ENCODE assay signal across 35 cellular contexts in the genomic region with DNA sequence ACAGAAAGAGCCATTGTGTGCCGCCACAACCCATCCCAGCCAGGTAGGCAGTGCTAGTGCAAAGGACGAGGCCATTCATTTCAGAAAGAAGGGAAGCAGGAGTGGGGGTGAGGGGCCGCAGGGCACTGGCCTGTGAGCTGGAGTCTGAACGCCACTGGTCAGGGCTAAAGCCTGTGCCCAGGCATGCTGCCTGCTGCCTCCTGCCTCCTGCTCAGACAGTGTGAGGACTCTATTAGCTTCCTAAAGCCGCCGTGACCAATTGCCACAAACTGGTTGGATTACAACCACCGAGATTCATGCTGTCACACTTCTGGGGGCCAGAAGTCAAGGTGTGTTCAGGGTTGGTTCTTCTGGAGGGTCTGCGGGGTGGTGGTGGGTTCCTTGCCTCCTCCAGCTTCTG.
"Had no signal": no experiment of that assay in that cellular context is flagged by ENCODE, and none has a peak within 500 bp of the region (broad histone marks: within the 10 kb centered on the region; RNA-seq: fewer than 3 reads in every experiment).

No MANE protein-coding gene starts in this region.

- H3K36me3 ChIP-seq: adrenal gland, brain microvascular endothelial cell, breast epithelium had no signal

- H3K27me3 ChIP-seq: adrenal gland, body of pancreas, brain microvascular endothelial cell, breast epithelium had no signal

- DNase-seq: activated B cell treated with CpG ODN at 0.5 μM for 24 hours; activated CD4-positive, alpha-beta memory T cell treated with anti-CD3 and anti-CD28 coated beads for 36 hours; activated CD4-positive, alpha-beta T cell treated with anti-CD3 and anti-CD28 coated beads for 4 hours; activated CD4-positive, alpha-beta T cell treated with anti-CD3 and anti-CD28 coated beads, Interleukin-2, amount 10 ng/mL, durations not matched to agents 24 days and 14 days; activated CD4-positive, alpha-beta T cell treated with anti-CD3 and anti-CD28 coated beads, Interleukin-2, amount 50 U/mL, for 1 hour; activated CD4-positive, alpha-beta T cell treated with anti-CD3 and anti-CD28 coated beads, Interleukin-2, amount 50 U/mL, for 4 hours; activated CD4-positive, CD25-positive, alpha-beta regulatory T cell treated with anti-CD3 and anti-CD28 coated beads, Interleukin-2, amount 50 U/mL, for 72 hours; activated CD8-positive, alpha-beta memory T cell treated with anti-CD3 and anti-CD28 coated beads, Interleukin-2, amount 50 U/mL, for 4 hours; activated CD8-positive, alpha-beta T cell treated with anti-CD3 and anti-CD28 coated beads for 36 hours; activated effector memory CD4-positive, alpha-beta T cell treated with anti-CD3 and anti-CD28 coated beads, Interleukin-2, amount 50 U/mL, for 16 hours; activated gamma-delta T cell treated with Interleukin-2 at 50 U/mL for 16 hours; activated naive CD4-positive, alpha-beta T cell; activated naive CD4-positive, alpha-beta T cell treated with anti-CD3 and anti-CD28 coated beads for 36 hours; activated naive CD4-positive, alpha-beta T cell treated with anti-CD3 and anti-CD28 coated beads, Interleukin-2, amount 50 U/mL, for 16 hours; activated naive CD8-positive, alpha-beta T cell treated with anti-CD3 and anti-CD28 coated beads for 36 hours; activated T-cell treated with anti-CD3 and anti-CD28 coated beads for 4 hours; activated T-cell treated with anti-CD3 and anti-CD28 coated beads, Interleukin-2, amount 50 U/mL, for 1 hour; activated T-cell treated with anti-CD3 and anti-CD28 coated beads, Interleukin-2, amount 50 U/mL, for 4 hours; activated T-cell treated with anti-CD3 and anti-CD28 coated beads, Interleukin-2, amount 50 U/mL, for 72 hours; adrenal gland; amniotic stem cell; aorta; body of pancreas; brain microvascular endothelial cell; central memory CD4-positive, alpha-beta T cell; T-helper 1 cell; T-helper 2 cell; T-helper 9 cell had no signal

- H3K9me3 ChIP-seq: adrenal gland, body of pancreas, breast epithelium had no signal

- H3K27ac ChIP-seq: adrenal gland, body of pancreas, brain microvascular endothelial cell, breast epithelium, VCaP had no signal

- ATAC-seq: activated CD8-positive, alpha-beta T cell treated with anti-CD3 and anti-CD28 coated beads for 36 hours; activated naive CD4-positive, alpha-beta T cell treated with anti-CD3 and anti-CD28 coated beads, Interleukin-2, amount 50 U/mL, for 72 hours; activated T-cell treated with anti-CD3 and anti-CD28 coated beads, Interleukin-2, amount 50 U/mL, for 4 hours; activated T-cell treated with anti-CD3 and anti-CD28 coated beads, Interleukin-2, amount 50 U/mL, for 72 hours; activated T-helper 17 cell treated with anti-CD3 and anti-CD28 coated beads, Interleukin-2, amount 50 U/mL, for 72 hours; body of pancreas had no signal

- H3K4me1 ChIP-seq: adrenal gland, body of pancreas, breast epithelium had no signal

- H3K4me3 ChIP-seq: adrenal gland, body of pancreas, breast epithelium had no signal

- H3K36me3 Mint-ChIP-seq: activated CD4-positive, alpha-beta memory T cell treated with anti-CD3 and anti-CD28 coated beads for 36 hours; activated naive CD4-positive, alpha-beta T cell treated with anti-CD3 and anti-CD28 coated beads, Interleukin-2, amount 50 U/mL, for 72 hours; activated naive CD8-positive, alpha-beta T cell treated with anti-CD3 and anti-CD28 coated beads for 36 hours had no signal

- H3K27ac Mint-ChIP-seq: activated B cell treated with CpG ODN at 0.5 μM for 24 hours; activated CD4-positive, alpha-beta memory T cell treated with anti-CD3 and anti-CD28 coated beads for 36 hours; activated CD4-positive, alpha-beta T cell treated with anti-CD3 and anti-CD28 coated beads, Interleukin-2, amount 10 ng/mL, durations not matched to agents 24 days and 14 days; activated CD8-positive, alpha-beta T cell treated with anti-CD3 and anti-CD28 coated beads for 36 hours; activated naive CD4-positive, alpha-beta T cell treated with anti-CD3 and anti-CD28 coated beads for 36 hours; activated naive CD8-positive, alpha-beta T cell treated with anti-CD3 and anti-CD28 coated beads for 36 hours; activated T-cell treated with anti-CD3 and anti-CD28 coated beads, Interleukin-2, amount 50 U/mL, for 72 hours; activated T-helper 1 cell treated with anti-CD3 and anti-CD28 coated beads, Interleukin-12 subunit alpha, Interleukin-12 subunit beta, Interleukin-2, Interleukin-4 antibody, amounts not matched to agents 30 ng/mL and 10 ng/mL and 1 ng/mL, durations not matched to agents 14 hours and 24 hours and 36 hours; activated T-helper 17 cell treated with anti-CD3 and anti-CD28 coated beads, Interleukin-2, amount 50 U/mL, for 72 hours; T-helper 1 cell treated with Interleukin-12 subunit alpha and Interleukin-12 subunit beta and Interleukin-4 antibody, amounts not matched to agents 30 μg/mL and 1 μg/mL, for 36 hours; T-helper 2 cell treated with Interferon-gamma antibody and Interleukin-4, amounts not matched to agents 5 μg/mL and 100 μg/mL, for 36 hours had no signal

- H3K4me3 Mint-ChIP-seq: activated B cell treated with CpG ODN at 0.5 μM for 24 hours; activated CD4-positive, alpha-beta memory T cell treated with anti-CD3 and anti-CD28 coated beads for 36 hours; activated CD4-positive, alpha-beta T cell treated with anti-CD3 and anti-CD28 coated beads, Interleukin-2, amount 10 ng/mL, durations not matched to agents 24 days and 14 days; activated CD8-positive, alpha-beta T cell treated with anti-CD3 and anti-CD28 coated beads for 36 hours; activated naive CD4-positive, alpha-beta T cell treated with anti-CD3 and anti-CD28 coated beads for 36 hours; activated naive CD8-positive, alpha-beta T cell treated with anti-CD3 and anti-CD28 coated beads for 36 hours; activated T-cell treated with anti-CD3 and anti-CD28 coated beads, Interleukin-2, amount 50 U/mL, for 4 hours; activated T-cell treated with anti-CD3 and anti-CD28 coated beads, Interleukin-2, amount 50 U/mL, for 72 hours; activated T-helper 1 cell treated with anti-CD3 and anti-CD28 coated beads, Interleukin-12 subunit alpha, Interleukin-12 subunit beta, Interleukin-2, Interleukin-4 antibody, amounts not matched to agents 30 ng/mL and 10 ng/mL and 1 ng/mL, durations not matched to agents 14 hours and 24 hours and 36 hours; activated T-helper 17 cell treated with anti-CD3 and anti-CD28 coated beads, Interleukin-2, amount 50 U/mL, for 72 hours; T-helper 1 cell treated with Interleukin-12 subunit alpha and Interleukin-12 subunit beta and Interleukin-4 antibody, amounts not matched to agents 30 μg/mL and 1 μg/mL, for 36 hours; T-helper 2 cell treated with Interferon-gamma antibody and Interleukin-4, amounts not matched to agents 5 μg/mL and 100 μg/mL, for 36 hours had no signal

- H3K9me3 Mint-ChIP-seq: activated CD4-positive, alpha-beta T cell treated with anti-CD3 and anti-CD28 coated beads, Interleukin-2, amount 10 ng/mL, durations not matched to agents 24 days and 14 days; activated CD8-positive, alpha-beta T cell treated with anti-CD3 and anti-CD28 coated beads for 36 hours; activated naive CD4-positive, alpha-beta T cell treated with anti-CD3 and anti-CD28 coated beads for 36 hours; activated naive CD4-positive, alpha-beta T cell treated with anti-CD3 and anti-CD28 coated beads, Interleukin-2, amount 50 U/mL, for 72 hours; activated naive CD8-positive, alpha-beta T cell treated with anti-CD3 and anti-CD28 coated beads for 36 hours; activated T-cell treated with anti-CD3 and anti-CD28 coated beads, Interleukin-2, amount 50 U/mL, for 4 hours; activated T-helper 1 cell treated with anti-CD3 and anti-CD28 coated beads, Interleukin-12 subunit alpha, Interleukin-12 subunit beta, Interleukin-2, Interleukin-4 antibody, amounts not matched to agents 30 ng/mL and 10 ng/mL and 1 ng/mL, durations not matched to agents 14 hours and 24 hours and 36 hours; activated T-helper 17 cell treated with anti-CD3 and anti-CD28 coated beads, Interleukin-2, amount 50 U/mL, for 72 hours; T-helper 1 cell treated with Interleukin-12 subunit alpha and Interleukin-12 subunit beta and Interleukin-4 antibody, amounts not matched to agents 30 μg/mL and 1 μg/mL, for 36 hours; T-helper 2 cell treated with Interferon-gamma antibody and Interleukin-4, amounts not matched to agents 5 μg/mL and 100 μg/mL, for 36 hours had no signal

- H3K27me3 Mint-ChIP-seq: activated B cell treated with CpG ODN at 0.5 μM for 24 hours; activated CD4-positive, alpha-beta memory T cell treated with anti-CD3 and anti-CD28 coated beads for 36 hours; activated CD4-positive, alpha-beta T cell treated with anti-CD3 and anti-CD28 coated beads, Interleukin-2, amount 10 ng/mL, durations not matched to agents 24 days and 14 days; activated CD8-positive, alpha-beta T cell treated with anti-CD3 and anti-CD28 coated beads for 36 hours; activated naive CD8-positive, alpha-beta T cell treated with anti-CD3 and anti-CD28 coated beads for 36 hours; activated T-helper 17 cell treated with anti-CD3 and anti-CD28 coated beads, Interleukin-2, amount 50 U/mL, for 72 hours had no signal

- H3K4me1 Mint-ChIP-seq: activated B cell treated with CpG ODN at 0.5 μM for 24 hours; activated CD4-positive, alpha-beta T cell treated with anti-CD3 and anti-CD28 coated beads, Interleukin-2, amount 10 ng/mL, durations not matched to agents 24 days and 14 days; activated naive CD8-positive, alpha-beta T cell treated with anti-CD3 and anti-CD28 coated beads for 36 hours; activated T-helper 17 cell treated with anti-CD3 and anti-CD28 coated beads, Interleukin-2, amount 50 U/mL, for 72 hours had no signal
